In genomic region chr13:78881746-78882145, GRCh38 we compare ENCODE assay signal across 22 cellular contexts.
DNase-seq lines count a peak whose midpoint lies in the region; ATAC-seq, FAIRE-seq and TF ChIP-seq lines count a peak whose summit lies in the region.
"Had no signal": no experiment of that assay in that cellular context is flagged by ENCODE, and none has a peak within 500 bp of the region (broad histone marks: within the 10 kb centered on the region; RNA-seq: fewer than 3 reads in every experiment).

No MANE protein-coding gene starts in this region.

- H3K4me3 ChIP-seq in testis = no peak overlapping the region
- H3K4me3 ChIP-seq: neural progenitor cell had no signal

- no peak overlapping the region for H4K8ac ChIP-seq in H9 (replicated peaks; ENCODE audit: insufficient read length, low read depth, low read length)

- no peak overlapping the region for H2BK15ac ChIP-seq in H9 (ENCODE audit: low read depth, low read length)

- H3K27ac ChIP-seq in testis (no peak overlapping the region), H9 (ENCODE audit: insufficient read length, low read depth, low read length) (no peak overlapping the region)
- H3K27ac ChIP-seq: C4-2B, neural progenitor cell had no signal

- H3K23ac ChIP-seq in H9 (ENCODE audit: insufficient read length, low read depth, low read length) = no peak overlapping the region

- H3K36me3 Mint-ChIP-seq in H9 (ENCODE audit: insufficient read depth in 1 of 3, low read depth in 3 of 3) = no peaks in the 10 kb centered on the region
- H3K36me3 Mint-ChIP-seq: neural progenitor cell; stimulated activated memory B cell treated with anti-CD40 and anti-IgM and Interleukin-4, amounts not matched to agents 10 μg/mL and 1 μg/mL and 100 μg/mL, for 72 hours had no signal

- no peaks in the 10 kb centered on the region for H3K23me2 ChIP-seq in H9 (ENCODE audit: insufficient read length, low read depth, low read length, poor library complexity, severe bottlenecking)

- H3K14ac ChIP-seq in H9 (ENCODE audit: insufficient read depth, low read length) = no peak overlapping the region

- H2AK5ac ChIP-seq in H9 (ENCODE audit: insufficient read length, low read length) = no peak overlapping the region

- H2BK12ac ChIP-seq in H9 (ENCODE audit: insufficient read length, low read depth, low read length) = no peak overlapping the region

- peak; percentile 0 for DNase-seq in NCI-H2196 (lab: John Stamatoyannopoulos, UW; ENCODE audit: unreplicated experiment)
- DNase-seq in NCI-H2196 treated with DMSO at 0.1 percent for 48 hours (lab: John Stamatoyannopoulos, UW; ENCODE audit: unreplicated experiment) = no peak
- DNase-seq in NCI-H2029 (lab: John Stamatoyannopoulos, UW) = peak; percentile 54
- DNase-seq in NCI-H748 (lab: John Stamatoyannopoulos, UW; ENCODE audit: unreplicated experiment) = peak; percentile 98
- DNase-seq in testis = peak; percentile 33
- DNase-seq in H54 (ENCODE audit: insufficient read length, low spot score) = no peak
- DNase-seq in H9 = no peak
- DNase-seq: activated CD4-positive, alpha-beta T cell treated with anti-CD3 and anti-CD28 coated beads, Interleukin-2, amount 50 U/mL, for 1 hour; activated naive CD4-positive, alpha-beta T cell treated with Interleukin-2 at 50 U/mL for 16 hours; endodermal cell; hippocampal formation; Kasumi-1; NCI-H2227 treated with DMSO at 0.1 percent for 48 hours; stimulated activated CD4-positive, alpha-beta T cell treated with anti-CD3 and anti-CD28 coated beads, Interleukin-12 subunit alpha, Interleukin-12 subunit beta, amount 100 ng/mL, for 4 hours; trophoblast cell had no signal

- no peaks in the 10 kb centered on the region for H3K27me3 Mint-ChIP-seq in H9 (ENCODE audit: low read depth)
- H3K27me3 Mint-ChIP-seq: stimulated activated memory B cell treated with anti-CD40 and anti-IgM and Interleukin-4, amounts not matched to agents 10 μg/mL and 1 μg/mL and 100 μg/mL, for 72 hours had no signal

- H4K5ac ChIP-seq in H9 (ENCODE audit: insufficient read length, low read depth, low read length) = no peak overlapping the region

- no peak for TF ChIP-seq POLR2A in testis (IDR thresholded peaks at IDR 0.05)
- TF ChIP-seq POLR2A in H54 (IDR thresholded peaks at IDR 0.05; ENCODE audit: low read depth, low read length) = no peak

- no peak overlapping the region for H3K4ac ChIP-seq in H9 (ENCODE audit: low read depth, low read length)

- TF ChIP-seq CTCF in testis (IDR thresholded peaks at IDR 0.05) (no peak), H9 (conservative IDR thresholded peaks at IDR 0.05) (no peak)

- H3K9me3 Mint-ChIP-seq in H9 = peaks cover 0 to 7% of the 10 kb centered on the region in 2 experiments; a peak in 2 of 5 replicates

- H2BK120ac ChIP-seq in H9 (ENCODE audit: low read depth, low read length, poor library complexity, severe bottlenecking) = no peak overlapping the region

- intact Hi-C loops in testis (cut with DNase I; ENCODE audit: low total_unique reads) = no loop called here

- no peak for FAIRE-seq in H54 (lab: Jason Lieb, UNC)
- FAIRE-seq: GM19239, HTR-8/SVneo had no signal

- H4K20me1 ChIP-seq in H9 (ENCODE audit: control insufficient read depth, insufficient read depth, insufficient read length) = no peaks in the 10 kb centered on the region

- ATAC-seq in GM21367 (IDR thresholded peaks at IDR 0.05; ENCODE audit: unreplicated experiment) = no peak
- ATAC-seq: Panc1; stimulated activated memory B cell treated with anti-CD40 and anti-IgM and Interleukin-4, amounts not matched to agents 10 μg/mL and 1 μg/mL and 100 μg/mL, for 72 hours had no signal

- H3K9me3 ChIP-seq in testis = no peaks in the 10 kb centered on the region
- no peaks in the 10 kb centered on the region for H3K9me3 ChIP-seq in H9 (ENCODE audit: control insufficient read depth, low read depth, low read length)

- H3K9ac ChIP-seq in H9 (ENCODE audit: extremely low read depth, insufficient read length, low read length) = no peak overlapping the region
- H3K9ac ChIP-seq: neural progenitor cell had no signal

- H3K4me1 Mint-ChIP-seq in H9 = peaks cover 0 to 5% of the 10 kb centered on the region in 2 experiments
- H3K4me1 Mint-ChIP-seq: stimulated activated memory B cell treated with anti-CD40 and anti-IgM and Interleukin-4, amounts not matched to agents 10 μg/mL and 1 μg/mL and 100 μg/mL, for 72 hours had no signal

- H3K36me3 ChIP-seq in testis (ENCODE audit: low read depth, missing control alignments) = no peaks in the 10 kb centered on the region
- H3K36me3 ChIP-seq: neural progenitor cell had no signal

- no peak overlapping the region for H3K56ac ChIP-seq in H9 (ENCODE audit: insufficient read length, low read depth, low read length)

- no peak overlapping the region for H2BK5ac ChIP-seq in H9 (ENCODE audit: insufficient read length, low read length)

- H2AFZ ChIP-seq in H9 (ENCODE audit: low read length) = no peak overlapping the region

- H4K91ac ChIP-seq in H9 (ENCODE audit: insufficient read length, low read depth, low read length) = no peak overlapping the region

- H2BK20ac ChIP-seq in H9 (ENCODE audit: low read depth, low read length, poor library complexity, severe bottlenecking) = no peak overlapping the region

- H3K27ac Mint-ChIP-seq in H9 = no peak overlapping the region
- H3K27ac Mint-ChIP-seq: endodermal cell; neural progenitor cell; stimulated activated memory B cell treated with anti-CD40 and anti-IgM and Interleukin-4, amounts not matched to agents 10 μg/mL and 1 μg/mL and 100 μg/mL, for 72 hours had no signal

- no peak overlapping the region for H3K18ac ChIP-seq in H9 (ENCODE audit: insufficient read length, low read depth, low read length)

- no peak overlapping the region for H3K4me3 Mint-ChIP-seq in H9
- H3K4me3 Mint-ChIP-seq: endodermal cell; neural progenitor cell; stimulated activated memory B cell treated with anti-CD40 and anti-IgM and Interleukin-4, amounts not matched to agents 10 μg/mL and 1 μg/mL and 100 μg/mL, for 72 hours had no signal

- H3K27me3 ChIP-seq in testis (no peaks in the 10 kb centered on the region), H9 (ENCODE audit: insufficient read depth, low read length) (no peaks in the 10 kb centered on the region)
- H3K27me3 ChIP-seq: neural progenitor cell had no signal

- no peak overlapping the region for H3T11ph ChIP-seq in H9 (ENCODE audit: low read length)

- H3K79me1 ChIP-seq in H9 (ENCODE audit: insufficient read depth, low read depth, low read length, poor library complexity, severe bottlenecking) = no peaks in the 10 kb centered on the region

- H3K4me1 ChIP-seq in testis = no peaks in the 10 kb centered on the region
- no peaks in the 10 kb centered on the region for H3K4me1 ChIP-seq in H9 (ENCODE audit: insufficient read depth, low read length)
- H3K4me1 ChIP-seq: neural progenitor cell had no signal

- H3K79me2 ChIP-seq in H9 (ENCODE audit: insufficient read depth, low read length) = no peaks in the 10 kb centered on the region

- no peak overlapping the region for H3K4me2 ChIP-seq in H9 (ENCODE audit: insufficient read depth, insufficient read length, low read length)
- H3K4me2 ChIP-seq: neural progenitor cell had no signal

Comparison
In these comparisons a context has a peak if more than half of its experiments do, and no peak if none do; other contexts are left out.
1. DNase-seq: peak in NCI-H2196 (single experiment), NCI-H2029 (single experiment), NCI-H748 (single experiment) and testis (single experiment); none in NCI-H2196 treated with DMSO at 0.1 percent for 48 hours (single experiment), H54 (single experiment) and H9 (single experiment).